8 cellular contexts compared by ENCODE assay signal in the genomic region with DNA sequence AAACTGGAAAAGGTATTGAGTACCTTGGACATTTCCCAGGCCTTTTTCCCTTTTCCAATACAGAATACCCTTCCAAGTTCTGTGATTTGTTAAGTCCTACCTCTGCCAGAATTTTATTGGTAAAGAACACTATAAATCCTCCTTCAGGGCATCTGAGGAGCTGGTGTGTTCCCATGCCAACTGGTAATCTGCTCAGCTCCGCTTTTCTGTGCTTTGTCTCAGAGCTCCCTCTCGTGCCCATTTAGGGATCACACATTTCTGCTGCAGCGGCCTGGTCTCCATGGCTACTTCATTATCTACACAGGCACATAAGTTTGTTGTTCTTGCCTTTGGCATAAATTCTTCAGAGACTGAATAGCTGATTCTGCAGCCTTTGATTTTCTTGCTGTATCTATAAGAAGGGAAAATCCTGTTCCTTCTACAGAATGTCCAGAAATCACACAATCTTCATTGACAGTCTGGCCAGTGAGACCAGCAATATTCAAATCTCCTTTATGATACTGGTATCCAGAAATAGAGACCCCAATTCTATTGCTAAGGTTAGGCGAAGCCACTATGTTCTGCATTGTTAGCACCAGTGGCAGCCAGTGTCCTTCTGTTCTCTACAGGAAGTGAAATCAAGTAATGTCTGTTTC. TPM values are rescaled to one million over a fixed set of nuclear protein-coding genes. Genes with fewer than 3 reads are reported as not detected.
DNase-seq lines count a peak whose midpoint lies in the region; ATAC-seq, FAIRE-seq and TF ChIP-seq lines count a peak whose summit lies in the region.

No MANE protein-coding gene starts in this region.

- dilution Hi-C loops in endothelial cell of umbilical vein (cut with MboI; ENCODE audit: extremely low pct_ligation_motif_present, low sequenced_read_pairs) = no loop called here

- TF ChIP-seq POLR2A in GM12891 (IDR thresholded peaks at IDR 0.05; ENCODE audit: low read depth, low read length) (no peak), endothelial cell of umbilical vein (IDR thresholded peaks at IDR 0.05; ENCODE audit: low read depth, low read length) (no peak)

- H3K9me3 ChIP-seq in endothelial cell of umbilical vein (replicated peaks; ENCODE audit: control insufficient read depth, insufficient read depth, low read length) (no peaks in the 10 kb centered on the region), aorta (ENCODE audit: control insufficient read depth, low read length) (no peaks in the 10 kb centered on the region)

- peaks cover 6 to 10% (median 6%) of the 10 kb centered on the region in 3 donors for H3K4me1 Mint-ChIP-seq in T-cell
- peaks cover 14% of the 10 kb centered on the region for H3K4me1 Mint-ChIP-seq in mesothelial cell of epicardium

- H2AFZ ChIP-seq in ACC112 (ENCODE audit: low read length, unreplicated experiment) = no peak overlapping the region
- H2AFZ ChIP-seq in endothelial cell of umbilical vein (ENCODE audit: low read depth, low read length) = no peak overlapping the region

- 13 to 17% methylated on average over 4 of the region's 4 CpGs for WGBS in aorta, 2 donors

- H3K9ac ChIP-seq in endothelial cell of umbilical vein (replicated peaks; ENCODE audit: extremely low read depth, insufficient read depth, low read length) = peak overlapping the region; percentile 25

- no peaks in the 10 kb centered on the region for H3K79me2 ChIP-seq in ACC112 (ENCODE audit: control insufficient read depth, insufficient read depth, low read length, unreplicated experiment)
- H3K79me2 ChIP-seq in endothelial cell of umbilical vein (ENCODE audit: control insufficient read depth, insufficient read depth, low read length) = no peaks in the 10 kb centered on the region

- H3K27me3 Mint-ChIP-seq in T-cell (no peaks in the 10 kb centered on the region), mesothelial cell of epicardium (ENCODE audit: low read depth) (no peaks in the 10 kb centered on the region)

- H3K27me3 ChIP-seq in ACC112 (ENCODE audit: insufficient read depth, low read length) = no peaks in the 10 kb centered on the region
- no peaks in the 10 kb centered on the region for H3K27me3 ChIP-seq in endothelial cell of umbilical vein (ENCODE audit: control insufficient read depth in 2 of 2, insufficient read depth in 2 of 2, low read length in 2 of 2)
- H3K27me3 ChIP-seq in aorta (ENCODE audit: control insufficient read depth in 1 of 2, insufficient read depth in 2 of 2, low read length in 1 of 2) = no peaks in the 10 kb centered on the region

- intact Hi-C loops in endothelial cell of umbilical vein (cut with micrococcal nuclease) = loop anchor here (1.0 to 10.0 kb wide), 12 partner anchors 24 to 1173 kb away; a partner anchor contains a TSS
- intact Hi-C loops in aorta (cut with DNase I) = loop anchor here in 1 of 2 donors (5.0 kb wide), 1 partner anchor 87 kb away; a partner anchor contains a TSS

- TF ChIP-seq CTCF in endothelial cell of umbilical vein (IDR thresholded peaks at IDR 0.05; ENCODE audit: extremely low read depth in 1 of 2, insufficient read depth in 1 of 2, low read depth in 1 of 2, low read length in 2 of 2) = peak; percentile 73 to 78
- TF ChIP-seq CTCF in mesothelial cell of epicardium (IDR thresholded peaks at IDR 0.05; ENCODE audit: unreplicated experiment) = no peak

- FAIRE-seq in GM12891 (lab: Jason Lieb, UNC) = peak; percentile 83
- peak; percentile 90 for FAIRE-seq in endothelial cell of umbilical vein (lab: Jason Lieb, UNC)

- DNase-seq in GM12891 (ENCODE audit: insufficient read length, low spot score) = peak; percentile 29
- DNase-seq in NCI-H1436 treated with DMSO at 0.1 percent for 48 hours (lab: John Stamatoyannopoulos, UW) = peak; percentile 2
- DNase-seq in T-cell = peak in 5 of 34 experiments; percentile 6 to 22 (median 15)
- DNase-seq in endothelial cell of umbilical vein (ENCODE audit: low read depth, low spot score) = peak; percentile 94
- DNase-seq in mesothelial cell of epicardium (ENCODE audit: low spot score in 2 of 2, unreplicated experiment in 2 of 2) = peak; percentile 40 to 69
- DNase-seq in aorta = peak; percentile 71 to 74

- H3K4me2 ChIP-seq in endothelial cell of umbilical vein (ENCODE audit: insufficient read depth, low read length) = no peak overlapping the region

- H3K9me3 Mint-ChIP-seq in T-cell = no peaks in the 10 kb centered on the region
- H3K9me3 Mint-ChIP-seq in mesothelial cell of epicardium = no peaks in the 10 kb centered on the region

- H3K4me3 ChIP-seq in ACC112 (ENCODE audit: low read depth, low read length) = no peak overlapping the region
- H3K4me3 ChIP-seq in endothelial cell of umbilical vein (replicated peaks in 1 of 3; ENCODE audit: insufficient read depth in 1 of 3, low read depth in 1 of 3, low read length in 3 of 3) = no peak overlapping the region
- no peak overlapping the region for H3K4me3 ChIP-seq in aorta (ENCODE audit: low read length in 2 of 2)

- no TSS peak for BruUV-seq in endothelial cell of umbilical vein (replicated peaks; lab: Mats Ljungman, UMichigan)

- ATAC-seq in HG02870 (IDR thresholded peaks at IDR 0.05; ENCODE audit: unreplicated experiment) = peak; percentile 63
- ATAC-seq in T-cell (replicated peaks in 1 of 4) = peak in 1 of 4 experiments; percentile 35
- ATAC-seq in aorta (ENCODE audit: low FRiP score) = peak; percentile 90

- H3K9me1 ChIP-seq in endothelial cell of umbilical vein (replicated peaks; ENCODE audit: control insufficient read depth, extremely low read depth, insufficient read depth, low read length) = no peaks in the 10 kb centered on the region

- H3K27ac Mint-ChIP-seq in T-cell (peak overlapping the region; percentile 30 to 63), mesothelial cell of epicardium (peak overlapping the region; percentile 85)

- no peak overlapping the region for H3K4me3 Mint-ChIP-seq in T-cell
- H3K4me3 Mint-ChIP-seq in mesothelial cell of epicardium = no peak overlapping the region

- CTCF ChIA-PET in T-cell (lab: Charles Lee) = interaction anchor here (0.7 to 2.1 kb wide), 4 partner anchors 12 to 136 kb away, joined by 3 to 5 read pairs (median 4); a partner anchor contains a TSS
- CTCF ChIA-PET in endothelial cell of umbilical vein (lab: Charles Lee) = interaction anchor here (0.6 to 4.1 kb wide), 36 partner anchors 9 to 1197 kb away, joined by 3 to 51 read pairs (median 5); a partner anchor contains a TSS

- H3K27ac ChIP-seq in ACC112 (ENCODE audit: low read depth, low read length) (peak overlapping the region; percentile 26; the same call in 1 of the 2 replicates), endothelial cell of umbilical vein (ENCODE audit: insufficient read depth, low read depth, low read length) (peak overlapping the region; percentile 54), aorta (ENCODE audit: low read depth in 1 of 2, low read length in 2 of 2) (peak overlapping the region in 1 of 2 donors; percentile 35)

- peaks cover 16% of the 10 kb centered on the region for H3K36me3 Mint-ChIP-seq in T-cell
- peaks cover 1% of the 10 kb centered on the region for H3K36me3 Mint-ChIP-seq in mesothelial cell of epicardium

- H4K20me1 ChIP-seq in endothelial cell of umbilical vein (replicated peaks; ENCODE audit: control insufficient read depth, extremely low read depth, insufficient read depth, low read length) = no peaks in the 10 kb centered on the region

- H3K4me1 ChIP-seq in ACC112 (ENCODE audit: control insufficient read depth, insufficient read depth, low read length, unreplicated experiment) = peaks cover 4% of the 10 kb centered on the region
- peaks cover 15% of the 10 kb centered on the region for H3K4me1 ChIP-seq in endothelial cell of umbilical vein (ENCODE audit: control insufficient read depth, extremely low read depth, insufficient read depth, low read length)
- H3K4me1 ChIP-seq in aorta (ENCODE audit: control insufficient read depth in 1 of 2, insufficient read depth in 2 of 2, low read length in 2 of 2) = peaks cover 0 to 5% of the 10 kb centered on the region in 2 donors

- POLR2A ChIA-PET in T-cell (lab: Charles Lee) = interaction anchor here in 1 of 2 donors (0.6 kb wide), 2 partner anchors 70 to 174 kb away, joined by 3 to 6 read pairs; no protein-coding TSS in a partner anchor
- POLR2A ChIA-PET in endothelial cell of umbilical vein (lab: Charles Lee) = interaction anchor here (1.2 kb wide), 1 partner anchor 98 kb away, joined by 3 read pairs; a partner anchor contains a TSS

- H3K36me3 ChIP-seq in ACC112 (ENCODE audit: insufficient read depth, low read length) (no peaks in the 10 kb centered on the region), endothelial cell of umbilical vein (ENCODE audit: control insufficient read depth in 2 of 2, extremely low read depth in 1 of 2, insufficient read depth in 2 of 2, low read length in 2 of 2) (peaks cover 7 to 8% of the 10 kb centered on the region in 2 experiments), aorta (ENCODE audit: control insufficient read depth in 1 of 2, insufficient read depth in 2 of 2, low read length in 1 of 2) (no peaks in the 10 kb centered on the region)

TF ChIP-seq in endothelial cell of umbilical vein, 7 proteins besides CTCF, POLR2A, EP300 and RAD21 (continues in another document):
- TF ChIP-seq MYC (IDR thresholded peaks at IDR 0.05; ENCODE audit: low read depth, low read length) = no peak

RNA-seq across cellular contexts. Expression of a gene that starts 52.0 kb away (rescaled TPM):
- polyA plus RNA-seq in GM12891 (2012; ENCODE audit: low read depth, missing spikeins) = 18.2 TPM
- 10 to 100 TPM; 46.7 to 55.7 (median 54.8) TPM for total RNA-seq in T-cell
- 25.9 and 35.0 TPM in 2 replicates for total RNA-seq in endothelial cell of umbilical vein
- 11.6 and 14.7 TPM in 2 replicates for polyA plus RNA-seq in endothelial cell of umbilical vein
- polyA plus RNA-seq in endothelial cell of umbilical vein (2011; cell fraction: cytosol; rRNA removed) = 7.3 and 8.1 TPM in 2 replicates
- polyA plus RNA-seq in endothelial cell of umbilical vein (2011; cell fraction: nucleus; rRNA removed) = 84.5 and 86.0 TPM in 2 replicates
- polyA plus RNA-seq in endothelial cell of umbilical vein (2012) = 15.5 and 16.8 TPM in 2 replicates
- polyA minus RNA-seq in endothelial cell of umbilical vein = 52.3 and 52.7 TPM in 2 replicates
- polyA minus RNA-seq in endothelial cell of umbilical vein (2011; cell fraction: cytosol; rRNA and poly(A)+ RNA removed) = 2.9 TPM
- 46.1 and 67.2 TPM in 2 replicates for polyA minus RNA-seq in endothelial cell of umbilical vein (2011; cell fraction: nucleus; rRNA and poly(A)+ RNA removed)
- total RNA-seq in mesothelial cell of epicardium = 22.4 to 22.7 TPM (median 22.7 TPM) in 3 replicates
- total RNA-seq in aorta = 10 to 100 TPM; 19.1 to 31.6 TPM
- polyA plus RNA-seq in aorta = 10 to 100 TPM in 1 of 2 donors, 1 to 10 TPM in 1; 7.3 to 11.8 TPM

RNA-seq across cellular contexts. Expression of a gene that starts 58.2 kb away (rescaled TPM):
- 0.05 TPM for polyA plus RNA-seq in GM12891 (2012; ENCODE audit: low read depth, missing spikeins)
- total RNA-seq in T-cell (not detected), endothelial cell of umbilical vein (not detected in 2 replicates), mesothelial cell of epicardium (0.09 TPM in 1 of 3 replicates, not detected in the others), aorta (under 1 TPM in 1 of 2 donors, not detected in 1; 0.12 TPM)
- polyA plus RNA-seq in endothelial cell of umbilical vein (not detected in 2 replicates), aorta (not detected)
- polyA plus RNA-seq in endothelial cell of umbilical vein (2011; cell fraction: cytosol; rRNA removed) = not detected in 2 replicates
- polyA plus RNA-seq in endothelial cell of umbilical vein (2011; cell fraction: nucleus; rRNA removed) = not detected in 2 replicates
- polyA plus RNA-seq in endothelial cell of umbilical vein (2012) = not detected in 2 replicates
- polyA minus RNA-seq in endothelial cell of umbilical vein = not detected in 2 replicates
- polyA minus RNA-seq in endothelial cell of umbilical vein (2011; cell fraction: cytosol; rRNA and poly(A)+ RNA removed) = not detected
- not detected in 2 replicates for polyA minus RNA-seq in endothelial cell of umbilical vein (2011; cell fraction: nucleus; rRNA and poly(A)+ RNA removed)
